In the genomic region with DNA sequence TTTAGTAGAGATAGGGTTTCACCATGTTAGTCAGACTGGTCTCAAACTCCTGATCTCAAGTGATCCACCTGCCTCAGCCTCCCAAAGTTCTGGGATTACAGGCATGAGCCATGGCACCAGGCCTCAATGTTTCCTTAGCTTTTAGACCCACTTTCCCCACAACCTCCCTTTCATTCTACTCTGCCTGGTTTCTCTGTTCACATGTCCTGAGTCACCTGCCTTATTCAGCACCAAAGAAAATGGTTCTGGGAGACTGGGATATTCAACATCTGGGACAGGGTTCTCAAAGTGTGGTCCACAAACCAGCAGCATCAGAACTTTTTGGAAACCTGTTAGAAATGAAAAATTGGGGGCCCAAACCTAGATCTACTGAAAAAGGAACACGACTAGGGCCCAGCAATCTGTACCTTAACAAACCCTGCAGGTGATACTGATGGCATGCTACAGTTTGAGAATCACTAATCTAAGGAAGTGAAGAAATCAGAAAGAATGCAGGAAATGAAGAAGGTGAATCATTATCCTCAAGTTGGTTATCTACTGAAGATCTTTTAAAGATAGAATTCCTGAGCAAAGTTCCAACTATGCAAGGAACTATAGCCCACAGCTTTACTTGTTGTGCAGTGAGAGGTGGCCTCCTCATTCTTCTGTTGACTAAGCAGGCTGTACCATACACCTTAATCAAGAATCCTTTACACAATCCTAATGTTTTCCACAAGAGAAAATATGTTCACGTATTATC, we compare ENCODE assay signal across 1 cellular context.
TF ChIP-seq lines count a peak whose summit lies in the region.

No MANE protein-coding gene starts in this region.

TF ChIP-seq in SK-N-SH, 30 proteins besides CTCF, POLR2A, EP300 and RAD21 (continued from another document):
- TF ChIP-seq, protein P1, sequence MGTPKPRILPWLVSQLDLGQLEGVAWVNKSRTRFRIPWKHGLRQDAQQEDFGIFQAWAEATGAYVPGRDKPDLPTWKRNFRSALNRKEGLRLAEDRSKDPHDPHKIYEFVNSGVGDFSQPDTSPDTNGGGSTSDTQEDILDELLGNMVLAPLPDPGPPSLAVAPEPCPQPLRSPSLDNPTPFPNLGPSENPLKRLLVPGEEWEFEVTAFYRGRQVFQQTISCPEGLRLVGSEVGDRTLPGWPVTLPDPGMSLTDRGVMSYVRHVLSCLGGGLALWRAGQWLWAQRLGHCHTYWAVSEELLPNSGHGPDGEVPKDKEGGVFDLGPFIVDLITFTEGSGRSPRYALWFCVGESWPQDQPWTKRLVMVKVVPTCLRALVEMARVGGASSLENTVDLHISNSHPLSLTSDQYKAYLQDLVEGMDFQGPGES (IDR thresholded peaks at IDR 0.05; ENCODE audit: low read depth, low read length) = no peak
- TF ChIP-seq GATA2 (CRISPR knock-in tag; IDR thresholded peaks at IDR 0.05) (no peak), NRF1 (IDR thresholded peaks at IDR 0.05; ENCODE audit: low read depth, low read length) (no peak), SIN3A (IDR thresholded peaks at IDR 0.05; ENCODE audit: borderline replicate concordance, low read depth, low read length) (no peak), JUND (IDR thresholded peaks at IDR 0.05) (peak; percentile 84), SMC3 (IDR thresholded peaks at IDR 0.05; ENCODE audit: low read depth, low read length) (no peak), GABPA (IDR thresholded peaks at IDR 0.05; ENCODE audit: low read depth) (no peak), FOXJ3 (CRISPR knock-in tag; IDR thresholded peaks at IDR 0.05) (no peak), CHD2 (IDR thresholded peaks at IDR 0.05; ENCODE audit: low read length, partially characterized antibody) (no peak), FOSL2 (IDR thresholded peaks at IDR 0.05; ENCODE audit: borderline replicate concordance, low read depth) (peak; percentile 84; the same call in 1 of the 2 replicates), RFX5 (IDR thresholded peaks at IDR 0.05; ENCODE audit: low read length) (no peak), EZH2phosphoT487 (IDR thresholded peaks at IDR 0.05; ENCODE audit: borderline replicate concordance, low read depth) (no peak), TEAD4 (IDR thresholded peaks at IDR 0.05; ENCODE audit: borderline replicate concordance, insufficient read depth) (peak; percentile 70; the same call in 1 of the 2 replicates), REST (IDR thresholded peaks at IDR 0.05; ENCODE audit: low read depth, low read length) (no peak), TCF12 (IDR thresholded peaks at IDR 0.05) (peak; percentile 85), MEF2A (IDR thresholded peaks at IDR 0.05; ENCODE audit: borderline replicate concordance, low read depth) (no peak; the same call in 1 of the 2 replicates), MXI1 (IDR thresholded peaks at IDR 0.05; ENCODE audit: low read depth, low read length) (no peak), NFIC (IDR thresholded peaks at IDR 0.05; ENCODE audit: borderline replicate concordance) (peak; percentile 67; the same call in 1 of the 2 replicates), RCOR1 (IDR thresholded peaks at IDR 0.05; ENCODE audit: low read length) (no peak), POLR2AphosphoS5 (IDR thresholded peaks at IDR 0.05; ENCODE audit: low read depth, low read length) (peak; percentile 45; the same call in 1 of the 2 replicates), YY1 (IDR thresholded peaks at IDR 0.05; ENCODE audit: low read depth) (no peak)
- TF ChIP-seq, protein P2, sequence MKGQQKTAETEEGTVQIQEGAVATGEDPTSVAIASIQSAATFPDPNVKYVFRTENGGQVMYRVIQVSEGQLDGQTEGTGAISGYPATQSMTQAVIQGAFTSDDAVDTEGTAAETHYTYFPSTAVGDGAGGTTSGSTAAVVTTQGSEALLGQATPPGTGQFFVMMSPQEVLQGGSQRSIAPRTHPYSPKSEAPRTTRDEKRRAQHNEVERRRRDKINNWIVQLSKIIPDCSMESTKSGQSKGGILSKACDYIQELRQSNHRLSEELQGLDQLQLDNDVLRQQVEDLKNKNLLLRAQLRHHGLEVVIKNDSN (IDR thresholded peaks at IDR 0.05; ENCODE audit: borderline replicate concordance, low read depth) = no peak
- TF ChIP-seq, protein P3, sequence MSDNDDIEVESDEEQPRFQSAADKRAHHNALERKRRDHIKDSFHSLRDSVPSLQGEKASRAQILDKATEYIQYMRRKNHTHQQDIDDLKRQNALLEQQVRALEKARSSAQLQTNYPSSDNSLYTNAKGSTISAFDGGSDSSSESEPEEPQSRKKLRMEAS (IDR thresholded peaks at IDR 0.05; ENCODE audit: low read depth) = no peak
- TF ChIP-seq, protein P4, sequence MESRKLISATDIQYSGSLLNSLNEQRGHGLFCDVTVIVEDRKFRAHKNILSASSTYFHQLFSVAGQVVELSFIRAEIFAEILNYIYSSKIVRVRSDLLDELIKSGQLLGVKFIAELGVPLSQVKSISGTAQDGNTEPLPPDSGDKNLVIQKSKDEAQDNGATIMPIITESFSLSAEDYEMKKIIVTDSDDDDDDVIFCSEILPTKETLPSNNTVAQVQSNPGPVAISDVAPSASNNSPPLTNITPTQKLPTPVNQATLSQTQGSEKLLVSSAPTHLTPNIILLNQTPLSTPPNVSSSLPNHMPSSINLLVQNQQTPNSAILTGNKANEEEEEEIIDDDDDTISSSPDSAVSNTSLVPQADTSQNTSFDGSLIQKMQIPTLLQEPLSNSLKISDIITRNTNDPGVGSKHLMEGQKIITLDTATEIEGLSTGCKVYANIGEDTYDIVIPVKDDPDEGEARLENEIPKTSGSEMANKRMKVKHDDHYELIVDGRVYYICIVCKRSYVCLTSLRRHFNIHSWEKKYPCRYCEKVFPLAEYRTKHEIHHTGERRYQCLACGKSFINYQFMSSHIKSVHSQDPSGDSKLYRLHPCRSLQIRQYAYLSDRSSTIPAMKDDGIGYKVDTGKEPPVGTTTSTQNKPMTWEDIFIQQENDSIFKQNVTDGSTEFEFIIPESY (IDR thresholded peaks at IDR 0.05; ENCODE audit: borderline replicate concordance, low read depth) = no peak
- TF ChIP-seq, protein P5, sequence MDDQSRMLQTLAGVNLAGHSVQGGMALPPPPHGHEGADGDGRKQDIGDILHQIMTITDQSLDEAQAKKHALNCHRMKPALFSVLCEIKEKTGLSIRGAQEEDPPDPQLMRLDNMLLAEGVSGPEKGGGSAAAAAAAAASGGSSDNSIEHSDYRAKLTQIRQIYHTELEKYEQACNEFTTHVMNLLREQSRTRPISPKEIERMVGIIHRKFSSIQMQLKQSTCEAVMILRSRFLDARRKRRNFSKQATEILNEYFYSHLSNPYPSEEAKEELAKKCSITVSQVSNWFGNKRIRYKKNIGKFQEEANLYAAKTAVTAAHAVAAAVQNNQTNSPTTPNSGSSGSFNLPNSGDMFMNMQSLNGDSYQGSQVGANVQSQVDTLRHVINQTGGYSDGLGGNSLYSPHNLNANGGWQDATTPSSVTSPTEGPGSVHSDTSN (IDR thresholded peaks at IDR 0.05) = peak; percentile 45; the same call in 1 of the 2 replicates
